16 cellular contexts compared by ENCODE assay signal in genomic region chr13:52395704-52396103, GRCh38. TPM values are rescaled to one million over a fixed set of nuclear protein-coding genes. Genes with fewer than 3 reads are reported as not detected.
DNase-seq lines count a peak whose midpoint lies in the region; ATAC-seq and TF ChIP-seq lines count a peak whose summit lies in the region.
"Had no signal": no experiment of that assay in that cellular context is flagged by ENCODE, and none has a peak within 500 bp of the region (broad histone marks: within the 10 kb centered on the region; RNA-seq: fewer than 3 reads in every experiment).

No MANE protein-coding gene starts in this region.

- H3K9me3 Mint-ChIP-seq in stimulated activated naive B cell treated with anti-CD40 and anti-IgM and Interleukin-4, amounts not matched to agents 10 μg/mL and 1 μg/mL and 100 μg/mL, for 72 hours = no peaks in the 10 kb centered on the region
- H3K9me3 Mint-ChIP-seq: GM23338 had no signal

- no peaks in the 10 kb centered on the region for H3K4me1 ChIP-seq in HEK293 (ENCODE audit: control insufficient read depth, insufficient read depth, low read length)
- no peaks in the 10 kb centered on the region for H3K4me1 ChIP-seq in upper lobe of right lung
- H3K4me1 ChIP-seq: Peyer's patch had no signal

- no peak overlapping the region for H3K4me3 Mint-ChIP-seq in stimulated activated naive B cell treated with anti-CD40 and anti-IgM and Interleukin-4, amounts not matched to agents 10 μg/mL and 1 μg/mL and 100 μg/mL, for 72 hours
- H3K4me3 Mint-ChIP-seq: GM23338 had no signal

- no peak for DNase-seq in left ventricle myocardium superior
- no peak for DNase-seq in cardiac septum (ENCODE audit: low spot score)
- peak in 1 of 61 donors; percentile 1 for DNase-seq in caudate nucleus (lab: John Stamatoyannopoulos, UW)
- DNase-seq in upper lobe of right lung = no peak
- no peak for DNase-seq in AG08396 (ENCODE audit: low spot score)
- no peak for DNase-seq in stimulated activated naive B cell treated with anti-CD40 and anti-IgM and Interleukin-4, amounts not matched to agents 10 μg/mL and 1 μg/mL and 100 μg/mL, for 72 hours
- DNase-seq: C1 segment of cervical spinal cord, GF-D8, NCI-H187 treated with DMSO at 0.1 percent for 48 hours, NCI-H345, NCI-H526 treated with DMSO at 0.1 percent for 48 hours, Peyer's patch had no signal

- intact Hi-C loops in left ventricle myocardium superior (cut with micrococcal nuclease) = no loop called here
- intact Hi-C loops in cardiac septum (cut with DNase I) = no loop called here
- intact Hi-C loops in upper lobe of right lung (cut with DNase I) = no loop called here

- H3K36me3 ChIP-seq in HEK293 (ENCODE audit: control insufficient read depth in 2 of 2, insufficient read depth in 1 of 2, low read length in 2 of 2) = no peaks in the 10 kb centered on the region
- no peaks in the 10 kb centered on the region for H3K36me3 ChIP-seq in upper lobe of right lung
- H3K36me3 ChIP-seq: Peyer's patch had no signal

- H3K27ac Mint-ChIP-seq in stimulated activated naive B cell treated with anti-CD40 and anti-IgM and Interleukin-4, amounts not matched to agents 10 μg/mL and 1 μg/mL and 100 μg/mL, for 72 hours = no peak overlapping the region
- H3K27ac Mint-ChIP-seq: GM23338 had no signal

- no peaks in the 10 kb centered on the region for H3K9me3 ChIP-seq in HEK293 (ENCODE audit: control insufficient read depth, insufficient read depth, low read depth, low read length)
- H3K9me3 ChIP-seq in upper lobe of right lung = no peaks in the 10 kb centered on the region
- H3K9me3 ChIP-seq: Peyer's patch had no signal

- POLR2A ChIA-PET in HEK293 (lab: Yijun Ruan, JAX) = no interaction called here

- peaks cover 0 to 3% of the 10 kb centered on the region in 2 donors for H3K36me3 Mint-ChIP-seq in stimulated activated naive B cell treated with anti-CD40 and anti-IgM and Interleukin-4, amounts not matched to agents 10 μg/mL and 1 μg/mL and 100 μg/mL, for 72 hours

- no peak overlapping the region for H3K4me3 ChIP-seq in HEK293 (ENCODE audit: low read depth, low read length)
- H3K4me3 ChIP-seq in upper lobe of right lung = no peak overlapping the region
- H3K4me3 ChIP-seq: GM23338, K562, Peyer's patch had no signal

- peaks cover 5 to 9% of the 10 kb centered on the region in 2 donors for H3K27me3 Mint-ChIP-seq in stimulated activated naive B cell treated with anti-CD40 and anti-IgM and Interleukin-4, amounts not matched to agents 10 μg/mL and 1 μg/mL and 100 μg/mL, for 72 hours

- peak; percentile 30 for ATAC-seq in left ventricle myocardium superior
- peak; percentile 59 for ATAC-seq in upper lobe of right lung
- ATAC-seq in stimulated activated naive B cell treated with anti-CD40 and anti-IgM and Interleukin-4, amounts not matched to agents 10 μg/mL and 1 μg/mL and 100 μg/mL, for 72 hours (replicated peaks) = no peak
- ATAC-seq: GM23338, HCT116, K562 had no signal

- CTCF ChIA-PET in HEK293 (lab: Yijun Ruan, JAX) = no interaction called here

- no peak overlapping the region for H3K27ac ChIP-seq in HEK293 (ENCODE audit: extremely low read depth, low read depth, low read length)
- peak overlapping the region; percentile 30 for H3K27ac ChIP-seq in caudate nucleus (ENCODE audit: low read depth, low read length)
- H3K27ac ChIP-seq in upper lobe of right lung = no peak overlapping the region
- H3K27ac ChIP-seq: Peyer's patch had no signal

- H3K4me1 Mint-ChIP-seq in stimulated activated naive B cell treated with anti-CD40 and anti-IgM and Interleukin-4, amounts not matched to agents 10 μg/mL and 1 μg/mL and 100 μg/mL, for 72 hours = peaks cover 5 to 6% of the 10 kb centered on the region in 2 donors
- H3K4me1 Mint-ChIP-seq: GM23338 had no signal

- no peaks in the 10 kb centered on the region for H3K27me3 ChIP-seq in upper lobe of right lung
- H3K27me3 ChIP-seq: Peyer's patch had no signal

- TF ChIP-seq CTCF in HEK293 (tag by site-specific recombination; IDR thresholded peaks at IDR 0.05) = no peak
- TF ChIP-seq CTCF in upper lobe of right lung (IDR thresholded peaks at IDR 0.05) = no peak

TF ChIP-seq in HEK293, 187 proteins besides CTCF, POLR2A, EP300 and RAD21:
- TF ChIP-seq ZNF792 (tag by site-specific recombination; IDR thresholded peaks at IDR 0.05) (no peak), ZFHX2 (tag by site-specific recombination; conservative IDR thresholded peaks at IDR 0.05) (peak; percentile 49), INSM2 (tag by site-specific recombination; IDR thresholded peaks at IDR 0.05) (no peak), REPIN1 (tag by site-specific recombination; IDR thresholded peaks at IDR 0.05; ENCODE audit: low read depth) (no peak), ZNF707 (tag by site-specific recombination; IDR thresholded peaks at IDR 0.05) (no peak), ZNF785 (tag by site-specific recombination; IDR thresholded peaks at IDR 0.05) (no peak), ELK4 (IDR thresholded peaks at IDR 0.05; ENCODE audit: borderline replicate concordance, low read depth, low read length) (no peak), EGR2 (tag by site-specific recombination; IDR thresholded peaks at IDR 0.05; ENCODE audit: low read depth) (peak; percentile 44; the same call in 1 of the 2 replicates), ZFP3 (tag by site-specific recombination; IDR thresholded peaks at IDR 0.05; ENCODE audit: low read depth) (no peak), ZFP69B (tag by site-specific recombination; IDR thresholded peaks at IDR 0.05) (no peak), ZNF621 (tag by site-specific recombination; IDR thresholded peaks at IDR 0.05) (no peak)

RNA-seq across cellular contexts. Expression of gene THSD1, which starts 10.3 kb away (rescaled TPM):
- total RNA-seq in left ventricle myocardium superior = 5.0 TPM
- total RNA-seq in cardiac septum = 6.8 TPM
- 17.3 TPM for total RNA-seq in upper lobe of right lung

RNA-seq across cellular contexts. Expression of gene VPS36, which starts 54.7 kb away (rescaled TPM):
- total RNA-seq in left ventricle myocardium superior = 34.7 TPM
- total RNA-seq in cardiac septum = 30.2 TPM
- 45.4 TPM for total RNA-seq in upper lobe of right lung

RNA-seq across cellular contexts. Expression of gene CKAP2, which starts 59.6 kb away (rescaled TPM):
- total RNA-seq in left ventricle myocardium superior = 7.2 TPM
- total RNA-seq in cardiac septum = 7.4 TPM
- total RNA-seq in upper lobe of right lung = 8.2 TPM

Comparison
In these comparisons a context has a peak if more than half of its experiments do, and no peak if none do; other contexts are left out.
1. ATAC-seq: peak in left ventricle myocardium superior (single experiment) and upper lobe of right lung (single experiment); none in stimulated activated naive B cell treated with anti-CD40 and anti-IgM and Interleukin-4, amounts not matched to agents 10 μg/mL and 1 μg/mL and 100 μg/mL, for 72 hours (0 of 2).